In genomic region chr16:79757163-79757562, GRCh38 we compare ENCODE assay signal across 2 cellular contexts.
TF ChIP-seq lines count a peak whose summit lies in the region.

No MANE protein-coding gene starts in this region.

TF ChIP-seq in SK-N-SH, 30 proteins besides CTCF, POLR2A, EP300 and RAD21 (continued from another document):
- TF ChIP-seq ZBTB33 (IDR thresholded peaks at IDR 0.05; ENCODE audit: borderline replicate concordance, low read depth) = no peak
- no peak for TF ChIP-seq JUND (IDR thresholded peaks at IDR 0.05)

TF ChIP-seq in SK-N-SH treated with all-trans-retinoic acid at 6 μM for 48 hours, 23 proteins besides CTCF, POLR2A, EP300 and RAD21 (continued from another document):
- TF ChIP-seq PATZ1 (CRISPR knock-in tag; IDR thresholded peaks at IDR 0.05; ENCODE audit: borderline replicate concordance) (no peak), OSR1 (CRISPR knock-in tag; IDR thresholded peaks at IDR 0.05) (no peak), BACH2 (CRISPR knock-in tag; IDR thresholded peaks at IDR 0.05; ENCODE audit: borderline replicate concordance) (no peak), PPARA (CRISPR knock-in tag; IDR thresholded peaks at IDR 0.05; ENCODE audit: borderline replicate concordance) (no peak), RARB (CRISPR knock-in tag; IDR thresholded peaks at IDR 0.05) (no peak), ZFP30 (CRISPR knock-in tag; IDR thresholded peaks at IDR 0.05) (no peak), GLIS3 (CRISPR knock-in tag; IDR thresholded peaks at IDR 0.05) (no peak), ZC3H10 (CRISPR knock-in tag; IDR thresholded peaks at IDR 0.05) (no peak), ZNF70 (CRISPR knock-in tag; IDR thresholded peaks at IDR 0.05) (no peak), ZNF8 (CRISPR knock-in tag; IDR thresholded peaks at IDR 0.05) (no peak), CSRNP3 (CRISPR knock-in tag; IDR thresholded peaks at IDR 0.05) (no peak), ISL1 (CRISPR knock-in tag; IDR thresholded peaks at IDR 0.05) (no peak)
